ENCODE assay signal across 2 cellular contexts in genomic region chr7:89616829-89617228, GRCh38.
DNase-seq lines count a peak whose midpoint lies in the region; ATAC-seq, FAIRE-seq and TF ChIP-seq lines count a peak whose summit lies in the region.
"Not testable (repeated sequence)": the region's sequence is repeated elsewhere in the genome, so short reads cannot be mapped to it uniquely, and the experiment has no call there.

No MANE protein-coding gene starts in this region.

- POLR2A ChIA-PET in K562 (lab: Yijun Ruan, JAX): not testable (repeated sequence)

- intact Hi-C loops in K562 (cut with micrococcal nuclease); Right ventricle myocardium inferior (cut with DNase I): not testable (repeated sequence)

- H3K9me1 ChIP-seq in K562 (ENCODE audit: control insufficient read depth, insufficient read depth, low read length): not testable (repeated sequence)

- not testable (repeated sequence) for H2AFZ ChIP-seq in K562 (ENCODE audit: low read depth, low read length)

- H3K4me2 ChIP-seq in K562 (ENCODE audit: insufficient read depth, low read length): not testable (repeated sequence)

- not testable (repeated sequence) for H3K27me3 ChIP-seq in K562 (ENCODE audit: control insufficient read depth in 2 of 2, insufficient read depth in 2 of 2, low read length in 2 of 2)

- WGBS in K562 (ENCODE audit: insufficient coverage, low coverage, missing lambda C conversion rate): 0% methylated on average over 6 of the region's 6 CpGs

- not testable (repeated sequence) for H4K20me1 ChIP-seq in K562 (replicated peaks; ENCODE audit: control insufficient read depth, insufficient read depth, low read length)

- CTCF ChIA-PET in K562 (lab: Yijun Ruan, JAX; ENCODE audit: low intra/inter-chr PET ratio): not testable (repeated sequence)

- DNase-seq in K562 (ENCODE audit: extremely low read depth in 1 of 4, low spot score in 3 of 4): not testable (repeated sequence)
- DNase-seq in Right ventricle myocardium inferior (ENCODE audit: missing footprints): peak; percentile 30

- H3K4me1 ChIP-seq in K562 (replicated peaks in 1 of 2; ENCODE audit: control insufficient read depth in 2 of 2, insufficient read depth in 2 of 2, low read length in 2 of 2): not testable (repeated sequence)

- in situ Hi-C loops in K562 (cut with MboI): not testable (repeated sequence)

- H3K9me3 ChIP-seq in K562 (replicated peaks; ENCODE audit: control insufficient read depth, insufficient read depth, low read depth, low read length): not testable (repeated sequence)

- not testable (repeated sequence) for ATAC-seq in K562, Right ventricle myocardium inferior

- not testable (repeated sequence) for TF ChIP-seq EP300 in K562 (IDR thresholded peaks at IDR 0.05; ENCODE audit: low read length)

- H3K79me2 ChIP-seq in K562 (ENCODE audit: control insufficient read depth, insufficient read depth, low read length): not testable (repeated sequence)

- H3K9ac ChIP-seq in K562 (ENCODE audit: insufficient read depth in 1 of 2, low read depth in 2 of 2, low read length in 2 of 2): not testable (repeated sequence)

- not testable (repeated sequence) for H3K4me3 ChIP-seq in K562

- not testable (repeated sequence) for H3K36me3 ChIP-seq in K562 (ENCODE audit: control insufficient read depth, insufficient read depth, low read length)

- not testable (repeated sequence) for TF ChIP-seq RAD21 in K562 (CRISPR knock-in tag; conservative IDR thresholded peaks at IDR 0.05 in 1 of 2, IDR thresholded peaks at IDR 0.05 in 1 of 2)

- FAIRE-seq in K562 (lab: Jason Lieb, UNC): not testable (repeated sequence)

- H3K27ac ChIP-seq in K562 (ENCODE audit: extremely low read depth, low read depth, low read length): not testable (repeated sequence)

- TF ChIP-seq POLR2A in K562 (conservative IDR thresholded peaks at IDR 0.05): not testable (repeated sequence)

- TF ChIP-seq CTCF in K562 (IDR thresholded peaks at IDR 0.05 in 2 of 3, conservative IDR thresholded peaks at IDR 0.05 in 1 of 3; ENCODE audit: insufficient read depth in 2 of 3, low read depth in 1 of 3, low read length in 3 of 3): not testable (repeated sequence)

- not testable (repeated sequence) for BruUV-seq in K562 (replicated peaks; lab: Mats Ljungman, UMichigan)

TF ChIP-seq in K562, 482 proteins besides CTCF, POLR2A, EP300 and RAD21:
- peak; percentile 25; the same call in 1 of the 2 replicates for TF ChIP-seq ZNF316 (IDR thresholded peaks at IDR 0.05)
